Comparison of ENCODE assay signal across 17 cellular contexts in the genomic region with DNA sequence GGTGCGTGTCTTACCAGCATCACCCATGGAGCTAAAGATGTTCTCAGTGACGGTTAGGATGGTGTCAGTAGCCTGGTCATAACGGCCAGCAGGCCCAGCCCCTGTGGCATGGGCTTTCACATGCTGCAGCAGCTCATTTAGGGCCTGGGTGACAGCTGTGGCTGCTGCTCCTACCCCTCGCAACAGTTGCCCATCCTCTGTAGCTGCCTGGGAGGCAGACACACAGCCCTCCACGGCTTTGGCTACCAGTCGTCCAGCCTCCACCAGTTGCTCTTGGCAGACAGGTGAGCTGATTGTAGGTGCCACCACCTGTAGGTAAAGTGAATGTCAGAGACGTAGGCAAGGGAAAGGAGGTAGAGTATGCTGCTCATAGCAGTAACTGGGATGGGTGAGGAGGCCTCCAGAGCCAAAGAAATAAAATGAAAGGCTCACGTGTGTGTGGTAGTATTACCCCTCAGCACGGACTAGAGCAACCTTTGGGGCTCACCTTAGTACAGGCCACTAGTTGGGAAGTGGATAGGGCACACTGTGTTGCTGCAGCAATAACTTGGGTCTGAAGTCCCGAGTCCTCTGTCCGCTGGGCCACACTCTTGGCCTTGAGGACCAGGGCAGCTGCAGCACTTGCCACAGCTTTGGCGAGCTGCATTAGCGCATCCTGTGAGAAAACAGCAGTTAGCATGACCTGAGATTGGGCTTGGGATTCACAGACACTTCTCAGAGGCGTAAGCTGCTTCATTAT.
"Had no signal": no experiment of that assay in that cellular context is flagged by ENCODE, and none has a peak within 500 bp of the region (broad histone marks: within the 10 kb centered on the region; RNA-seq: fewer than 3 reads in every experiment).

No MANE protein-coding gene starts in this region.

- H3K9me3 Mint-ChIP-seq: activated naive CD4-positive, alpha-beta T cell treated with anti-CD3 and anti-CD28 coated beads for 36 hours; activated T-helper 17 cell treated with anti-CD3 and anti-CD28 coated beads, Interleukin-2, amount 50 U/mL, for 72 hours; endodermal cell; neural progenitor cell; type B pancreatic cell had no signal

- H3K27ac ChIP-seq: heart left ventricle, left lung, neural progenitor cell, parathyroid adenoma, skin epidermis, VCaP had no signal

- H3K4me1 Mint-ChIP-seq: endodermal cell, neural progenitor cell had no signal

- H3K36me3 ChIP-seq: neural progenitor cell had no signal

- ATAC-seq: activated CD8-positive, alpha-beta T cell treated with anti-CD3 and anti-CD28 coated beads, Interleukin-2, amount 10 ng/mL, durations not matched to agents 7 days and 5 days; activated T-helper 17 cell treated with anti-CD3 and anti-CD28 coated beads, Interleukin-2, amount 50 U/mL, for 72 hours; esophagus mucosa; left lung had no signal

- H3K4me3 Mint-ChIP-seq: activated CD8-positive, alpha-beta T cell treated with anti-CD3 and anti-CD28 coated beads, Interleukin-2, amount 10 ng/mL, durations not matched to agents 7 days and 5 days; activated naive CD4-positive, alpha-beta T cell treated with anti-CD3 and anti-CD28 coated beads for 36 hours; activated T-helper 17 cell treated with anti-CD3 and anti-CD28 coated beads, Interleukin-2, amount 50 U/mL, for 72 hours; endodermal cell; neural progenitor cell; type B pancreatic cell had no signal

- H3K4me1 ChIP-seq: heart left ventricle, left lung, neural progenitor cell had no signal

- H3K9me3 ChIP-seq: heart left ventricle, left lung had no signal

- H3K27me3 ChIP-seq: heart left ventricle, left lung, neural progenitor cell had no signal

- H3K27ac Mint-ChIP-seq: activated CD8-positive, alpha-beta T cell treated with anti-CD3 and anti-CD28 coated beads, Interleukin-2, amount 10 ng/mL, durations not matched to agents 7 days and 5 days; activated naive CD4-positive, alpha-beta T cell treated with anti-CD3 and anti-CD28 coated beads for 36 hours; activated T-helper 17 cell treated with anti-CD3 and anti-CD28 coated beads, Interleukin-2, amount 50 U/mL, for 72 hours; endodermal cell; neural progenitor cell; type B pancreatic cell had no signal

- H3K27me3 Mint-ChIP-seq: activated T-helper 17 cell treated with anti-CD3 and anti-CD28 coated beads, Interleukin-2, amount 50 U/mL, for 72 hours; type B pancreatic cell had no signal

- H3K4me3 ChIP-seq: heart left ventricle, left lung, neural progenitor cell, skin epidermis had no signal

- DNase-seq: activated CD4-positive, alpha-beta T cell treated with anti-CD3 and anti-CD28 coated beads for 4 hours; activated CD8-positive, alpha-beta T cell treated with anti-CD3 and anti-CD28 coated beads, Interleukin-2, amount 10 ng/mL, durations not matched to agents 7 days and 5 days; activated naive CD4-positive, alpha-beta T cell treated with anti-CD3 and anti-CD28 coated beads for 36 hours; dermis blood vessel endothelial cell; endodermal cell; foreskin melanocyte; heart left ventricle; left lung; mesendoderm; retina had no signal
